ENCODE assay signal across 1 cellular context in genomic region chr1:112417985-112418607, GRCh38.
TF ChIP-seq lines count a peak whose summit lies in the region.

No MANE protein-coding gene starts in this region.

TF ChIP-seq in SK-N-SH, 30 proteins besides CTCF, POLR2A, EP300 and RAD21 (continued from another document):
- TF ChIP-seq ZBTB33 (IDR thresholded peaks at IDR 0.05; ENCODE audit: borderline replicate concordance, low read depth): no peak
